19 cellular contexts compared by ENCODE assay signal in the genomic region with DNA sequence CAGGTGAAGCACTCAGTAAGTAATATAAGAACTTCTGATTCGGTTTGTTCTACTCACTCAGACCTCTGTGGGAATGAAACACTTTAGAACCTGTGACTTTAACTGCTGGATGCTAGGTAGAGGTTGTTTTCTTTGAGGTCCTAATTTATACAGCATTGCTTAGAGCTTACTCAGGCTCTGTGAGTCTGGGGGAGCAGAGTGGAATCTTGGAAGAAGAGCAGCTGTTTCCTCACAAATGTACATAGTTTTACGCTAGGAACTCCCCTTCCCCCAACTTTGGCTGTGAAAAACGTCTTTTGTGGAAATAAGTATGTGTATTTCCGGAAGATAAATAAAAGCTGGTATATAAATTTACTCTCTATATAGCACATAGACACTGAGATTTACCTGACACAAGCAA.
"Had no signal": no experiment of that assay in that cellular context is flagged by ENCODE, and none has a peak within 500 bp of the region (broad histone marks: within the 10 kb centered on the region; RNA-seq: fewer than 3 reads in every experiment).

No MANE protein-coding gene starts in this region.

- H3K27me3 ChIP-seq: ascending aorta had no signal

- H3K27ac ChIP-seq: ascending aorta had no signal

- FAIRE-seq: RCC 7860 had no signal

- H3K4me3 ChIP-seq: ascending aorta had no signal

- DNase-seq: activated CD4-positive, alpha-beta T cell treated with anti-CD3 and anti-CD28 coated beads for 4 hours; activated CD4-positive, alpha-beta T cell treated with anti-CD3 and anti-CD28 coated beads, Interleukin-2, amount 50 U/mL, for 4 hours; activated CD8-positive, alpha-beta memory T cell treated with anti-CD3 and anti-CD28 coated beads, Interleukin-2, amount 50 U/mL, for 48 hours; activated CD8-positive, alpha-beta T cell treated with anti-CD3 and anti-CD28 coated beads, Interleukin-2, amount 10 ng/mL, durations not matched to agents 7 days and 5 days; activated T-cell treated with anti-CD3 and anti-CD28 coated beads, Interleukin-2, amount 50 U/mL, for 1 hour; KG1; NCI-H1048; NCI-H146; NCI-H187 treated with DMSO at 0.1 percent for 48 hours; NCI-H2081 treated with DMSO at 0.1 percent for 48 hours; NCI-H2171; NCI-H2227 treated with DMSO at 0.1 percent for 48 hours; NCI-H446 treated with DMSO at 0.1 percent for 48 hours; NCI-H526; PC-3; SHP77 had no signal

- H3K9me3 ChIP-seq: ascending aorta had no signal

- H3K4me1 ChIP-seq: ascending aorta had no signal

- H3K36me3 ChIP-seq: ascending aorta had no signal

- ATAC-seq: activated CD4-positive, CD25-positive, alpha-beta regulatory T cell treated with anti-CD3 and anti-CD28 coated beads, Interleukin-2, amount 50 U/mL, for 24 hours; activated CD8-positive, alpha-beta T cell treated with anti-CD3 and anti-CD28 coated beads, Interleukin-2, amount 10 ng/mL, durations not matched to agents 7 days and 5 days; PC-3 had no signal
